26 cellular contexts compared by ENCODE assay signal in the genomic region with DNA sequence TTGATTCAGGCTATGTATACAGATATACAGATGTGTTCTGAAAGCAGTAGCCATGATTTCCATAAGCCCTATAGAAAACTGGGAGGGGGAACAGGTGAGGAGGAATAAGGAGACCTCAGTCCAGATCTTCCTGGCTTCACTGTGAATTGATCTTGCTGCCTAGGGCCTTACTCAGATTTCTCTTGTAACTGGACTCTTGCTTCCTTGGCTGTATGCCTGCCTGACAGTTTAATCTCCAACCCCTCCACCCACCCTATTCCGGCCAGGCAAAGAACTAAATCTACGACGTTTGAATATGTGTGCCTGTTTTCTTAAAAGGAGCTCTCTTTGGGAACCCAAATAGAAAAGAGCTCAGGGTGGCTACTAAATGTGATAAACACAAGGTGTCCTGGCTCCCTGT.
DNase-seq lines count a peak whose midpoint lies in the region; ATAC-seq, FAIRE-seq and TF ChIP-seq lines count a peak whose summit lies in the region.
"Had no signal": no experiment of that assay in that cellular context is flagged by ENCODE, and none has a peak within 500 bp of the region (broad histone marks: within the 10 kb centered on the region; RNA-seq: fewer than 3 reads in every experiment).

No MANE protein-coding gene starts in this region.

- no peak overlapping the region for H3K18ac ChIP-seq in H1 (ENCODE audit: extremely low read depth, low read length)

- no peak for TF ChIP-seq POLR2A in H1 (IDR thresholded peaks at IDR 0.05; ENCODE audit: control extremely low read depth in 1 of 2, low read depth in 2 of 2, low read length in 2 of 2)

- no peaks in the 10 kb centered on the region for H3K9me3 Mint-ChIP-seq in mesothelial cell of epicardium
- no peaks in the 10 kb centered on the region for H3K9me3 Mint-ChIP-seq in activated CD8-positive, alpha-beta memory T cell treated with anti-CD3 and anti-CD28 coated beads, Interleukin-2, amount 10 ng/mL, durations not matched to agents 7 days and 5 days (ENCODE audit: low read depth)
- H3K9me3 Mint-ChIP-seq: CD8-positive, alpha-beta T cell; HFFc6 had no signal

- no peak overlapping the region for H3K56ac ChIP-seq in H1 (replicated peaks; ENCODE audit: insufficient read length, low read depth, low read length)

- H2AK5ac ChIP-seq in H1 (ENCODE audit: low read depth, low read length), result no peak overlapping the region

- H3K4me3 Mint-ChIP-seq in mesothelial cell of epicardium, result no peak overlapping the region
- no peak overlapping the region for H3K4me3 Mint-ChIP-seq in activated CD8-positive, alpha-beta memory T cell treated with anti-CD3 and anti-CD28 coated beads, Interleukin-2, amount 10 ng/mL, durations not matched to agents 7 days and 5 days
- H3K4me3 Mint-ChIP-seq: CD8-positive, alpha-beta T cell; HFFc6 had no signal

- WGBS in H1 (ENCODE audit: extremely low coverage in 1 of 2, insufficient coverage in 1 of 2, insufficient read length in 1 of 2, insufficient replicate concordance in 2 of 2, low coverage in 1 of 2, low lambda C conversion rate in 2 of 2, missing lambda C conversion rate in 1 of 2), 2 experiments, result 85% methylated on average over 3 of the region's 3 CpGs; no CpG with 5 or more reads in 1 of the 2 experiments

- no peak overlapping the region for H2BK15ac ChIP-seq in H1 (ENCODE audit: low read length)

- CTCF ChIA-PET in H1 (lab: Charles Lee; ENCODE audit: partially characterized antibody), result interaction anchor here (0.9 to 2.0 kb wide), 4 partner anchors 19 to 40 kb away, joined by 3 to 5 read pairs (median 4); no protein-coding TSS in a partner anchor
- CTCF ChIA-PET in activated CD8-positive, alpha-beta memory T cell treated with anti-CD3 and anti-CD28 coated beads, Interleukin-2, amount 10 ng/mL, durations not matched to agents 7 days and 5 days (lab: Charles Lee), result no interaction called here

- ATAC-seq in activated CD8-positive, alpha-beta memory T cell treated with anti-CD3 and anti-CD28 coated beads, Interleukin-2, amount 10 ng/mL, durations not matched to agents 7 days and 5 days, result no peak
- ATAC-seq: CD8-positive, alpha-beta T cell; Panc1; SK-N-SH treated with all-trans-retinoic acid at 6 μM for 48 hours had no signal

- peak; percentile 77 for FAIRE-seq in H1 (lab: Jason Lieb, UNC)
- no peak for FAIRE-seq in HTR-8/SVneo (lab: Jason Lieb, UNC)
- FAIRE-seq: GM19239, H54 had no signal

- no peak for TF ChIP-seq RAD21 in H1 (IDR thresholded peaks at IDR 0.05 in 1 of 2, conservative IDR thresholded peaks at IDR 0.05 in 1 of 2; ENCODE audit: low read depth in 2 of 2, low read length in 2 of 2)

- H3K4me2 ChIP-seq in H1 (ENCODE audit: insufficient read depth in 1 of 2, low read depth in 2 of 2, low read length in 2 of 2), result no peak overlapping the region
- H3K4me2 ChIP-seq: KMS-11 had no signal

- no peaks in the 10 kb centered on the region for H3K79me1 ChIP-seq in H1 (ENCODE audit: low read depth, low read length)

- H2AFZ ChIP-seq in H1 (ENCODE audit: low read length), result no peak overlapping the region

- H4K91ac ChIP-seq in H1 (replicated peaks; ENCODE audit: insufficient read length, low read length), result no peak overlapping the region

- no peaks in the 10 kb centered on the region for H3K79me2 ChIP-seq in H1 (ENCODE audit: control insufficient read depth in 1 of 2, insufficient read depth in 2 of 2, low read length in 2 of 2)

- no peak overlapping the region for H3K23ac ChIP-seq in H1 (ENCODE audit: insufficient read length)

- H3K4me1 ChIP-seq in H1 (replicated peaks in 1 of 4; ENCODE audit: control insufficient read depth in 3 of 4, insufficient read depth in 4 of 4, low read length in 3 of 4), result no peaks in the 10 kb centered on the region; a peak in 1 of 7 replicates

- no peak overlapping the region for H3K14ac ChIP-seq in H1 (ENCODE audit: insufficient read length)

- H3K36me3 ChIP-seq in H1 (ENCODE audit: control insufficient read depth in 2 of 4, insufficient read depth in 4 of 4, low read length in 3 of 4) (no peaks in the 10 kb centered on the region), brain microvascular endothelial cell (replicated peaks) (no peaks in the 10 kb centered on the region)

- H2BK5ac ChIP-seq in H1 (ENCODE audit: low read depth, low read length), result no peak overlapping the region

- H3K4me1 Mint-ChIP-seq in mesothelial cell of epicardium, result peaks cover 34% of the 10 kb centered on the region
- no peaks in the 10 kb centered on the region for H3K4me1 Mint-ChIP-seq in activated CD8-positive, alpha-beta memory T cell treated with anti-CD3 and anti-CD28 coated beads, Interleukin-2, amount 10 ng/mL, durations not matched to agents 7 days and 5 days

- TF ChIP-seq CTCF in H1 (IDR thresholded peaks at IDR 0.05; ENCODE audit: control extremely low read depth in 1 of 3, insufficient read depth in 1 of 3, low read depth in 1 of 3, low read length in 3 of 3) (no peak), mesothelial cell of epicardium (IDR thresholded peaks at IDR 0.05; ENCODE audit: unreplicated experiment) (no peak), brain microvascular endothelial cell (IDR thresholded peaks at IDR 0.05; ENCODE audit: low read depth, low read length, missing control alignments) (no peak)

- in situ Hi-C loops in brain microvascular endothelial cell (cut with HindIII; ENCODE audit: low pct_ligation_motif_present, low sequenced_read_pairs), result no loop called here

- no peak overlapping the region for H3K27ac ChIP-seq in H1 (ENCODE audit: low read depth, low read length)
- no peak overlapping the region for H3K27ac ChIP-seq in brain microvascular endothelial cell
- H3K27ac ChIP-seq: KMS-11 had no signal

- no peak overlapping the region for H4K8ac ChIP-seq in H1 (ENCODE audit: extremely low read depth, insufficient read depth, low read length)

- no peaks in the 10 kb centered on the region for H3K23me2 ChIP-seq in H1 (ENCODE audit: low read depth, low read length)

- H3K36me3 Mint-ChIP-seq in mesothelial cell of epicardium, result peaks cover 1% of the 10 kb centered on the region
- no peaks in the 10 kb centered on the region for H3K36me3 Mint-ChIP-seq in activated CD8-positive, alpha-beta memory T cell treated with anti-CD3 and anti-CD28 coated beads, Interleukin-2, amount 10 ng/mL, durations not matched to agents 7 days and 5 days
- H3K36me3 Mint-ChIP-seq: CD8-positive, alpha-beta T cell had no signal

- H3K27ac Mint-ChIP-seq in mesothelial cell of epicardium, result peak overlapping the region; percentile 75
- no peak overlapping the region for H3K27ac Mint-ChIP-seq in activated CD8-positive, alpha-beta memory T cell treated with anti-CD3 and anti-CD28 coated beads, Interleukin-2, amount 10 ng/mL, durations not matched to agents 7 days and 5 days
- H3K27ac Mint-ChIP-seq: CD8-positive, alpha-beta T cell; HFFc6 had no signal

- POLR2A ChIA-PET in H1 (lab: Charles Lee; ENCODE audit: partially characterized antibody), result no interaction called here

- no peak overlapping the region for H2BK120ac ChIP-seq in H1 (replicated peaks; ENCODE audit: low read depth, low read length)

- H2BK12ac ChIP-seq in H1 (ENCODE audit: low read depth, low read length), result no peak overlapping the region

- no peaks in the 10 kb centered on the region for H3K27me3 Mint-ChIP-seq in mesothelial cell of epicardium (ENCODE audit: low read depth)
- peaks cover 3% of the 10 kb centered on the region for H3K27me3 Mint-ChIP-seq in activated CD8-positive, alpha-beta memory T cell treated with anti-CD3 and anti-CD28 coated beads, Interleukin-2, amount 10 ng/mL, durations not matched to agents 7 days and 5 days

- no peaks in the 10 kb centered on the region for H4K20me1 ChIP-seq in H1 (replicated peaks in 1 of 2; ENCODE audit: control insufficient read depth in 1 of 2, insufficient read depth in 2 of 2, low read length in 2 of 2)

- no peak for TF ChIP-seq EP300 in H1 (IDR thresholded peaks at IDR 0.05; ENCODE audit: borderline replicate concordance in 1 of 2, low read depth in 2 of 2, low read length in 2 of 2)

- H3K4ac ChIP-seq in H1 (replicated peaks; ENCODE audit: insufficient read length, low read depth, low read length), result no peak overlapping the region

- H3K9ac ChIP-seq in H1 (replicated peaks in 1 of 4; ENCODE audit: extremely low read depth in 1 of 4, low read depth in 3 of 4, low read length in 3 of 4), result no peak overlapping the region
- H3K9ac ChIP-seq: KMS-11 had no signal

- H3K9me3 ChIP-seq in H1 (ENCODE audit: insufficient read depth in 2 of 2, low read depth in 1 of 2, low read length in 1 of 2), result no peaks in the 10 kb centered on the region

- no peak overlapping the region for H4K5ac ChIP-seq in H1 (ENCODE audit: insufficient read length, low read depth, low read length)

- H3K27me3 ChIP-seq in H1 (replicated peaks in 1 of 4; ENCODE audit: control insufficient read depth in 3 of 4, extremely low read depth in 1 of 4, insufficient read depth in 3 of 4, low read length in 3 of 4) (no peaks in the 10 kb centered on the region), brain microvascular endothelial cell (replicated peaks) (no peaks in the 10 kb centered on the region)

- H3K4me3 ChIP-seq in H1 (ENCODE audit: extremely low read depth in 1 of 4, insufficient read depth in 2 of 4, low read depth in 3 of 4, low read length in 4 of 4) (no peak overlapping the region), brain microvascular endothelial cell (ENCODE audit: low read depth, low read length) (no peak overlapping the region)

- no peak overlapping the region for H2BK20ac ChIP-seq in H1 (ENCODE audit: low read length)

- DNase-seq in ELF-1 (ENCODE audit: low read depth, low spot score), result peak; percentile 10
- DNase-seq in H1 (ENCODE audit: low read depth in 1 of 2, low spot score in 2 of 2), result no peak
- no peak for DNase-seq in mesothelial cell of epicardium (ENCODE audit: low spot score in 2 of 2, unreplicated experiment in 2 of 2)
- DNase-seq in renal cortical epithelial cell (ENCODE audit: low read depth), result peak; percentile 5
- DNase-seq in brain microvascular endothelial cell, result no peak
- DNase-seq in HTR-8/SVneo (ENCODE audit: insufficient read length, low spot score), result no peak
- no peak for DNase-seq in activated CD8-positive, alpha-beta memory T cell treated with anti-CD3 and anti-CD28 coated beads, Interleukin-2, amount 10 ng/mL, durations not matched to agents 7 days and 5 days
- DNase-seq in NCI-H2227 (lab: John Stamatoyannopoulos, UW; ENCODE audit: unreplicated experiment), result no peak
- DNase-seq: AML-193; C1 segment of cervical spinal cord; CD8-positive, alpha-beta T cell; DMS153; GDM1; HFFc6; IMR-90; NCI-H1105 treated with DMSO at 0.1 percent for 48 hours; NCI-H2029 treated with DMSO at 0.1 percent for 48 hours; NCI-H345; NCI-H524; NCI-H82; SIG-M5 had no signal

TF ChIP-seq in H1, 55 proteins besides CTCF, POLR2A, EP300 and RAD21 (continues in another document):
- no peak for TF ChIP-seq SIX5 (IDR thresholded peaks at IDR 0.05; ENCODE audit: low read depth, low read length)
- no peak for TF ChIP-seq SP2 (IDR thresholded peaks at IDR 0.05; ENCODE audit: low read length)
- no peak for TF ChIP-seq SRF (IDR thresholded peaks at IDR 0.05; ENCODE audit: low read depth, low read length)
- TF ChIP-seq MAX (IDR thresholded peaks at IDR 0.05), result no peak
- no peak for TF ChIP-seq SP1 (IDR thresholded peaks at IDR 0.05; ENCODE audit: low read depth, low read length)
- TF ChIP-seq TAF1 (IDR thresholded peaks at IDR 0.05; ENCODE audit: low read depth, low read length), result no peak

Comparison
In these comparisons a context has a peak if more than half of its experiments do, and no peak if none do; other contexts are left out.
1. DNase-seq: peak in ELF-1 (single experiment) and renal cortical epithelial cell (single experiment); none in H1 (0 of 2), mesothelial cell of epicardium (0 of 2), brain microvascular endothelial cell (single experiment), HTR-8/SVneo (single experiment), activated CD8-positive, alpha-beta memory T cell treated with anti-CD3 and anti-CD28 coated beads, Interleukin-2, amount 10 ng/mL, durations not matched to agents 7 days and 5 days (single experiment) and NCI-H2227 (single experiment).